Comparison of ENCODE assay signal across 8 cellular contexts in genomic region chr9:109118802-109119438, GRCh38. TPM values are rescaled to one million over a fixed set of nuclear protein-coding genes. Genes with fewer than 3 reads are reported as not detected.
DNase-seq lines count a peak whose midpoint lies in the region; ATAC-seq and FAIRE-seq lines count a peak whose summit lies in the region.

No MANE protein-coding gene starts in this region.

- FAIRE-seq in small intestine (lab: Jason Lieb, UNC), result no peak

- peak overlapping the region; percentile 84 to 88 for H3K27ac ChIP-seq in small intestine (ENCODE audit: low read depth in 1 of 2, low read length in 1 of 2)

- H3K36me3 ChIP-seq in iPS-15b (ENCODE audit: control insufficient read depth, insufficient read depth, low read length) (no peaks in the 10 kb centered on the region), small intestine (ENCODE audit: control insufficient read depth in 2 of 2, insufficient read depth in 2 of 2, low read length in 2 of 2) (no peaks in the 10 kb centered on the region)

- H3K9me3 Mint-ChIP-seq in activated naive CD4-positive, alpha-beta T cell treated with anti-CD3 and anti-CD28 coated beads, Interleukin-2, amount 50 U/mL, for 72 hours, result no peaks in the 10 kb centered on the region

- DNase-seq in AG08396 (ENCODE audit: low spot score) (peak; percentile 9), small intestine (no peak), hippocampal formation (lab: John Stamatoyannopoulos, UW) (no peak), NCI-H1105 (lab: John Stamatoyannopoulos, UW) (no peak), amniotic stem cell (lab: John Stamatoyannopoulos, UW) (no peak)
- peak in 1 of 2 donors; percentile 21 for DNase-seq in activated naive CD4-positive, alpha-beta T cell treated with anti-CD3 and anti-CD28 coated beads, Interleukin-2, amount 50 U/mL, for 72 hours (ENCODE audit: low spot score in 2 of 2)

- WGBS in small intestine, 3 donors, result 1 to 2% (median 1%) methylated on average over 29 of the region's 29 CpGs

- H3K36me3 Mint-ChIP-seq in activated naive CD4-positive, alpha-beta T cell treated with anti-CD3 and anti-CD28 coated beads, Interleukin-2, amount 50 U/mL, for 72 hours, result peaks cover 21 to 32% of the 10 kb centered on the region in 2 donors

- H3K9ac ChIP-seq in iPS-15b (ENCODE audit: low read depth, low read length), result peak overlapping the region; percentile 88

- H3K4me3 ChIP-seq in iPS-15b (ENCODE audit: low read depth, low read length) (peak overlapping the region; percentile 76), small intestine (ENCODE audit: low read depth in 1 of 2, low read length in 2 of 2) (peak overlapping the region; percentile 86 to 95)

- ATAC-seq in HG03103 (IDR thresholded peaks at IDR 0.05; ENCODE audit: low read depth, unreplicated experiment), result peak; percentile 12
- ATAC-seq in activated naive CD4-positive, alpha-beta T cell treated with anti-CD3 and anti-CD28 coated beads, Interleukin-2, amount 50 U/mL, for 72 hours, result no peak

- H3K27me3 ChIP-seq in iPS-15b (ENCODE audit: control insufficient read depth, insufficient read depth, low read length) (no peaks in the 10 kb centered on the region), small intestine (ENCODE audit: control insufficient read depth in 2 of 2, insufficient read depth in 2 of 2, low read length in 2 of 2) (no peaks in the 10 kb centered on the region)

- H3K4me1 ChIP-seq in iPS-15b (ENCODE audit: control insufficient read depth, insufficient read depth, low read length) (peaks cover 20% of the 10 kb centered on the region), small intestine (ENCODE audit: control insufficient read depth in 2 of 2, insufficient read depth in 1 of 2, low read depth in 1 of 2, low read length in 1 of 2) (peaks cover 7 to 14% of the 10 kb centered on the region in 2 donors)

- H3K9me3 ChIP-seq in iPS-15b (ENCODE audit: control insufficient read depth, insufficient read depth, low read length), result no peaks in the 10 kb centered on the region
- no peaks in the 10 kb centered on the region for H3K9me3 ChIP-seq in small intestine (ENCODE audit: control insufficient read depth, low read depth)

- H3K27ac Mint-ChIP-seq in activated naive CD4-positive, alpha-beta T cell treated with anti-CD3 and anti-CD28 coated beads, Interleukin-2, amount 50 U/mL, for 72 hours, result peak overlapping the region; percentile 89 to 94

RNA-seq across cellular contexts. Expression of gene TMEM245, which starts 0.8 kb away (rescaled TPM):
- total RNA-seq in activated naive CD4-positive, alpha-beta T cell treated with anti-CD3 and anti-CD28 coated beads, Interleukin-2, amount 50 U/mL, for 72 hours, result 10 to 100 TPM; 15.7 to 23.5 TPM
- polyA plus RNA-seq in small intestine, result 10 to 100 TPM in 1 of 3 donors, 1 to 10 TPM in 2; 4.3 to 12.9 (median 6.7) TPM

RNA-seq across cellular contexts. Expression of gene FRRS1L, which starts 48.1 kb away (rescaled TPM):
- not detected for total RNA-seq in activated naive CD4-positive, alpha-beta T cell treated with anti-CD3 and anti-CD28 coated beads, Interleukin-2, amount 50 U/mL, for 72 hours
- under 1 TPM in 2 of 3 donors, not detected in 1; under 0.01 to 0.85 TPM for polyA plus RNA-seq in small intestine
